In genomic region chr1:18411820-18412641, GRCh38 we compare ENCODE assay signal across 29 cellular contexts.
A peak's percentile ranks its signal among the peaks of the same experiment; 100 is the strongest.
DNase-seq lines count a peak whose midpoint lies in the region; ATAC-seq, FAIRE-seq and TF ChIP-seq lines count a peak whose summit lies in the region.
"Had no signal": no experiment of that assay in that cellular context is flagged by ENCODE, and none has a peak within 500 bp of the region (broad histone marks: within the 10 kb centered on the region; RNA-seq: fewer than 3 reads in every experiment).

No MANE protein-coding gene starts in this region.

- in situ Hi-C loops in mammary epithelial cell (cut with MboI; ENCODE audit: low sequenced_read_pairs in 2 of 2) = no loop called here
- in situ Hi-C loops in K562 (cut with MboI) = no loop called here

- H3K27ac Mint-ChIP-seq in MCF 10A (ENCODE audit: low read depth, unreplicated experiment) (no peak overlapping the region), GM23338 (no peak overlapping the region)
- H3K27ac Mint-ChIP-seq: CD4-positive, alpha-beta T cell had no signal

- intact Hi-C loops in MCF 10A (cut with micrococcal nuclease) = no loop called here
- intact Hi-C loops in mammary epithelial cell (cut with micrococcal nuclease) = no loop called here
- intact Hi-C loops in K562 (cut with micrococcal nuclease) = no loop called here

- no peak for TF ChIP-seq POLR2A in K562 (conservative IDR thresholded peaks at IDR 0.05)

- H3F3A ChIP-seq in GM23338 (replicated peaks; ENCODE audit: low read depth) = peaks cover 16% of the 10 kb centered on the region; the same call in 1 of the 2 replicates

- no peaks in the 10 kb centered on the region for H3K36me3 Mint-ChIP-seq in MCF 10A (ENCODE audit: insufficient read depth, unreplicated experiment)
- H3K36me3 Mint-ChIP-seq in GM23338 (ENCODE audit: low read depth) = peaks cover 57% of the 10 kb centered on the region

- peaks cover 8% of the 10 kb centered on the region for H3K9me3 Mint-ChIP-seq in MCF 10A (ENCODE audit: unreplicated experiment)
- peaks cover 58% of the 10 kb centered on the region for H3K9me3 Mint-ChIP-seq in GM23338

- H3K27ac ChIP-seq in mammary epithelial cell (ENCODE audit: insufficient read depth, low read depth, low read length) (no peak overlapping the region), K562 (ENCODE audit: extremely low read depth, low read depth, low read length) (peak overlapping the region; percentile 44), GM23338 (ENCODE audit: low read depth) (no peak overlapping the region)
- H3K27ac ChIP-seq: A549; BLaER1 treated with 17β-estradiol and CSF1 and Interleukin-3, amounts not matched to agents 10 nM and 100 nM; GM23248; PC-9; SJCRH30 had no signal

- H3K9ac ChIP-seq in mammary epithelial cell (ENCODE audit: insufficient read depth, low read length) (no peak overlapping the region), K562 (ENCODE audit: insufficient read depth in 1 of 2, low read depth in 2 of 2, low read length in 2 of 2) (no peak overlapping the region)
- H3K9ac ChIP-seq: BLaER1 treated with 17β-estradiol and CSF1 and Interleukin-3, amounts not matched to agents 10 nM and 100 nM; GM23248 had no signal

- H3K27me3 Mint-ChIP-seq in MCF 10A (ENCODE audit: insufficient read depth, unreplicated experiment) (no peaks in the 10 kb centered on the region), GM23338 (ENCODE audit: insufficient read depth, low read depth, poor library complexity) (peaks cover 28% of the 10 kb centered on the region)

- H3K36me3 ChIP-seq in mammary epithelial cell (ENCODE audit: insufficient read depth, low read length) (no peaks in the 10 kb centered on the region), K562 (ENCODE audit: control insufficient read depth, insufficient read depth, low read length) (no peaks in the 10 kb centered on the region), GM23338 (ENCODE audit: insufficient read depth) (peaks cover 15% of the 10 kb centered on the region; the same call in 1 of the 2 replicates)
- H3K36me3 ChIP-seq: HAP-1, SJCRH30 had no signal

- ATAC-seq in K562 (no peak), GM23338 (no peak)
- ATAC-seq: A549, Right ventricle myocardium inferior, SK-N-SH treated with all-trans-retinoic acid at 6 μM for 48 hours had no signal

- no peak overlapping the region for H3K4me2 ChIP-seq in mammary epithelial cell (ENCODE audit: insufficient read depth, low read depth, low read length)
- peak overlapping the region; percentile 48 for H3K4me2 ChIP-seq in K562 (ENCODE audit: insufficient read depth, low read length)
- no peak overlapping the region for H3K4me2 ChIP-seq in GM23338
- H3K4me2 ChIP-seq: A549; BLaER1 treated with 17β-estradiol and CSF1 and Interleukin-3, amounts not matched to agents 10 nM and 100 nM; PC-9 had no signal

- CTCF ChIA-PET in MCF 10A (lab: Yijun Ruan, JAX) (no interaction called here), mammary epithelial cell (lab: Charles Lee; ENCODE audit: low non-redundant PET) (no interaction called here), K562 (lab: Yijun Ruan, JAX; ENCODE audit: low intra/inter-chr PET ratio) (no interaction called here)

- H3K4me1 ChIP-seq in mammary epithelial cell (ENCODE audit: insufficient read depth, low read length) = no peaks in the 10 kb centered on the region
- H3K4me1 ChIP-seq in K562 (replicated peaks in 1 of 2; ENCODE audit: control insufficient read depth in 2 of 2, insufficient read depth in 2 of 2, low read length in 2 of 2) = peaks cover 12 to 54% of the 10 kb centered on the region in 2 experiments; a peak in 4 of 5 replicates
- H3K4me1 ChIP-seq in GM23338 (ENCODE audit: insufficient read depth) = peaks cover 50% of the 10 kb centered on the region
- H3K4me1 ChIP-seq: A549; BLaER1 treated with 17β-estradiol and CSF1 and Interleukin-3, amounts not matched to agents 10 nM and 100 nM; SJCRH30 had no signal

- 72% methylated on average over 7 of the region's 8 CpGs for WGBS in mammary epithelial cell (ENCODE audit: low coverage, missing lambda C conversion rate)
- WGBS in K562 (ENCODE audit: insufficient coverage, low coverage, missing lambda C conversion rate) = 33% methylated on average over 8 of the region's 8 CpGs

- FAIRE-seq in K562 (lab: Jason Lieb, UNC) = no peak
- FAIRE-seq: A549, GM12891, GM19239 had no signal

- H3K9me1 ChIP-seq in K562 (ENCODE audit: control insufficient read depth, insufficient read depth, low read length) = no peaks in the 10 kb centered on the region

- BruUV-seq in MCF 10A (replicated peaks; lab: Mats Ljungman, UMichigan) (no TSS peak), mammary epithelial cell (replicated peaks; lab: Mats Ljungman, UMichigan) (no TSS peak), K562 (replicated peaks; lab: Mats Ljungman, UMichigan) (no TSS peak)

- H3K9me3 ChIP-seq in mammary epithelial cell (replicated peaks; ENCODE audit: insufficient read depth, low read length) = peaks cover 22% of the 10 kb centered on the region
- H3K9me3 ChIP-seq in K562 (replicated peaks; ENCODE audit: control insufficient read depth, insufficient read depth, low read depth, low read length) = peaks cover 19% of the 10 kb centered on the region
- H3K9me3 ChIP-seq: SJCRH30 had no signal

- POLR2A ChIA-PET in MCF 10A (lab: Yijun Ruan, JAX) (no interaction called here), K562 (lab: Yijun Ruan, JAX) (interaction anchor here (0.6 to 0.7 kb wide), 2 partner anchors 13 to 63 kb away, joined by 3 read pairs; no protein-coding TSS in a partner anchor)

- no peak overlapping the region for H3K4me3 ChIP-seq in mammary epithelial cell (replicated peaks in 1 of 3; ENCODE audit: insufficient read depth in 1 of 3, low read depth in 2 of 3, low read length in 3 of 3)
- H3K4me3 ChIP-seq in K562 = no peak overlapping the region
- no peak overlapping the region for H3K4me3 ChIP-seq in GM23338
- H3K4me3 ChIP-seq: A549, GM23248, HAP-1, PC-9, SJCRH30 had no signal

- dilution Hi-C loops in mammary epithelial cell (cut with HindIII; ENCODE audit: low sequenced_read_pairs) = no loop called here

- H3K4me1 Mint-ChIP-seq in MCF 10A (ENCODE audit: insufficient read depth, unreplicated experiment) = no peaks in the 10 kb centered on the region
- H3K4me1 Mint-ChIP-seq in GM23338 = peaks cover 35% of the 10 kb centered on the region

- no peak for TF ChIP-seq EP300 in K562 (IDR thresholded peaks at IDR 0.05; ENCODE audit: low read length)

- TF ChIP-seq CTCF in MCF 10A (IDR thresholded peaks at IDR 0.05; ENCODE audit: unreplicated experiment) (no peak), mammary epithelial cell (conservative IDR thresholded peaks at IDR 0.05 in 1 of 2, IDR thresholded peaks at IDR 0.05 in 1 of 2; ENCODE audit: extremely low read depth in 1 of 2, insufficient read depth in 1 of 2, low read depth in 1 of 2, low read length in 2 of 2) (no peak), K562 (IDR thresholded peaks at IDR 0.05 in 2 of 3, conservative IDR thresholded peaks at IDR 0.05 in 1 of 3; ENCODE audit: insufficient read depth in 2 of 3, low read depth in 1 of 3, low read length in 3 of 3) (no peak), GM23338 (conservative IDR thresholded peaks at IDR 0.05; ENCODE audit: low read depth in 2 of 2) (no peak)

- no peak for TF ChIP-seq RAD21 in K562 (CRISPR knock-in tag; conservative IDR thresholded peaks at IDR 0.05 in 1 of 2, IDR thresholded peaks at IDR 0.05 in 1 of 2)

- H3K79me2 ChIP-seq in mammary epithelial cell (ENCODE audit: insufficient read depth, low read length) = no peaks in the 10 kb centered on the region
- H3K79me2 ChIP-seq in K562 (ENCODE audit: control insufficient read depth, insufficient read depth, low read length) = no peaks in the 10 kb centered on the region
- no peaks in the 10 kb centered on the region; the same call in 1 of the 2 replicates for H3K79me2 ChIP-seq in GM23338 (replicated peaks; ENCODE audit: insufficient read depth)

- DNase-seq in MCF 10A (ENCODE audit: unreplicated experiment) (peak; percentile 7), mammary epithelial cell (no peak), K562 (ENCODE audit: extremely low read depth in 1 of 4, low spot score in 3 of 4) (no peak), islet precursor cell (peak; percentile 63), NCI-H146 (lab: John Stamatoyannopoulos, UW) (no peak), GM23338 (ENCODE audit: low spot score) (no peak), Kasumi-1 (lab: John Stamatoyannopoulos, UW) (no peak)
- DNase-seq: AML-193; CD4-positive, alpha-beta T cell; DMS79; EL; GF-D8; GM23248; KG1; NCI-H1092; NCI-H1417 treated with DMSO at 0.1 percent for 48 hours; NCI-H187; NCI-H2107; NCI-H446 treated with DMSO at 0.1 percent for 48 hours; NCI-H526; PC-9; SJCRH30 had no signal

- no peaks in the 10 kb centered on the region for H4K20me1 ChIP-seq in mammary epithelial cell (ENCODE audit: insufficient read depth, low read length)
- H4K20me1 ChIP-seq in K562 (replicated peaks; ENCODE audit: control insufficient read depth, insufficient read depth, low read length) = no peaks in the 10 kb centered on the region
- no peaks in the 10 kb centered on the region for H4K20me1 ChIP-seq in GM23338 (replicated peaks; ENCODE audit: insufficient read depth)

- H3K4me3 Mint-ChIP-seq in MCF 10A (ENCODE audit: unreplicated experiment) (no peak overlapping the region), GM23338 (no peak overlapping the region)
- H3K4me3 Mint-ChIP-seq: CD4-positive, alpha-beta T cell had no signal

- no peak overlapping the region for H2AFZ ChIP-seq in mammary epithelial cell (ENCODE audit: low read depth, low read length)
- H2AFZ ChIP-seq in K562 (ENCODE audit: low read depth, low read length) = no peak overlapping the region
- H2AFZ ChIP-seq in GM23338 = no peak overlapping the region
- H2AFZ ChIP-seq: GM23248, PC-9 had no signal

- no peaks in the 10 kb centered on the region for H3K27me3 ChIP-seq in mammary epithelial cell (ENCODE audit: insufficient read depth, low read length)
- peaks cover 0 to 9% of the 10 kb centered on the region in 2 experiments; a peak in 1 of 5 replicates for H3K27me3 ChIP-seq in K562 (ENCODE audit: control insufficient read depth in 2 of 2, insufficient read depth in 2 of 2, low read length in 2 of 2)
- no peaks in the 10 kb centered on the region for H3K27me3 ChIP-seq in GM23338 (ENCODE audit: insufficient read depth)
- H3K27me3 ChIP-seq: BLaER1 treated with 17β-estradiol and CSF1 and Interleukin-3, amounts not matched to agents 10 nM and 100 nM had no signal

- peaks cover 9% of the 10 kb centered on the region for H3K9me2 ChIP-seq in GM23338 (ENCODE audit: insufficient read depth)

TF ChIP-seq in K562, 482 proteins besides CTCF, POLR2A, EP300 and RAD21 (continues in another document):
- no peak for TF ChIP-seq DIDO1 (tag; IDR thresholded peaks at IDR 0.05; ENCODE audit: low read depth)
- peak; percentile 97 for TF ChIP-seq ZNF561 (CRISPR knock-in tag; conservative IDR thresholded peaks at IDR 0.05)
- TF ChIP-seq ZNF766 (CRISPR knock-in tag; conservative IDR thresholded peaks at IDR 0.05) = 0 out of 2 replicates have a peak, but pooled peaks have one; percentile 0
- TF ChIP-seq ZNF12 (CRISPR knock-in tag; IDR thresholded peaks at IDR 0.05) = no peak

TF ChIP-seq in GM23338, 12 proteins besides CTCF, POLR2A, EP300 and RAD21 (continues in another document):
- no peak for TF ChIP-seq ZNF114 (CRISPR knock-in tag; IDR thresholded peaks at IDR 0.05)
- no peak for TF ChIP-seq JUNB (IDR thresholded peaks at IDR 0.05; ENCODE audit: unreplicated experiment)

Comparison
In these comparisons a context has a peak if more than half of its experiments do, and no peak if none do; other contexts are left out.
1. DNase-seq: peak in MCF 10A (single experiment) and islet precursor cell (single experiment); none in mammary epithelial cell (single experiment), K562 (0 of 4), NCI-H146 (single experiment), GM23338 (single experiment) and Kasumi-1 (0 of 2).